ENCODE assay signal across 1 cellular context in the genomic region with DNA sequence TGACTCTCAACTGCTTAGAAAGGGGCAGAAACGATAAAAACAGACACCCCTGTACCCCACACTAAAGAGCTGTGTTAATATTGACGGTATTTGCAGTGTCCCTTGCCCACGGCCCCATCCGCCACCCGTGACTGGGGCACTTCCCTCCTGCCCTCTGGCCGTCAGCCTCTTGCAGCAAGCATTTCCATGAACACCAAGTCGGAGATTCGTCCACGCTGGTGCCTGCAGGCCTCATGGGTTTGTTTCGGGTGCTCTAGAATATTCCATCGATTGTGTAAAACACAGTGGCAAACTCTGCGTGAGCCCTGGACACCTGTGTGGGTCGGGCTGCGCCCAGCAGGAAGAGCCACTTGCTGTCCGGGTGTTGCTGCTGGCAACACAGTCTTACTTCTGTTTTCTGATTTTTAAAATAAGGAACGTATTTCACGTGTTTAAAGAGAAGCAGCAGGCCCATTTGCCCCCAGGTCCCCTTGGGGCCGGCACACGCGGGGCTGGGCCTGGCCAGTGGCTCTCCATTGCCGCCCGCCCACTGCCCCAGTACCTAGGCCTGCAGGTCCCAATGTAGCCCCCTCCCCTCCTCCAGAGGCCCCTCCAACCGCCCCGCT.
TF ChIP-seq lines count a peak whose summit lies in the region.

No MANE protein-coding gene starts in this region.

TF ChIP-seq in HepG2, 621 proteins besides CTCF, POLR2A, EP300 and RAD21:
- TF ChIP-seq ZKSCAN1 (IDR thresholded peaks at IDR 0.05; ENCODE audit: low read length), result no peak
- TF ChIP-seq ZNF629 (CRISPR knock-in tag; conservative IDR thresholded peaks at IDR 0.05), result no peak
- TF ChIP-seq AGO2 (optimal IDR thresholded peaks at IDR 0.05; ENCODE audit: low read depth, low read length), result peak; percentile 37
- TF ChIP-seq, protein P1, sequence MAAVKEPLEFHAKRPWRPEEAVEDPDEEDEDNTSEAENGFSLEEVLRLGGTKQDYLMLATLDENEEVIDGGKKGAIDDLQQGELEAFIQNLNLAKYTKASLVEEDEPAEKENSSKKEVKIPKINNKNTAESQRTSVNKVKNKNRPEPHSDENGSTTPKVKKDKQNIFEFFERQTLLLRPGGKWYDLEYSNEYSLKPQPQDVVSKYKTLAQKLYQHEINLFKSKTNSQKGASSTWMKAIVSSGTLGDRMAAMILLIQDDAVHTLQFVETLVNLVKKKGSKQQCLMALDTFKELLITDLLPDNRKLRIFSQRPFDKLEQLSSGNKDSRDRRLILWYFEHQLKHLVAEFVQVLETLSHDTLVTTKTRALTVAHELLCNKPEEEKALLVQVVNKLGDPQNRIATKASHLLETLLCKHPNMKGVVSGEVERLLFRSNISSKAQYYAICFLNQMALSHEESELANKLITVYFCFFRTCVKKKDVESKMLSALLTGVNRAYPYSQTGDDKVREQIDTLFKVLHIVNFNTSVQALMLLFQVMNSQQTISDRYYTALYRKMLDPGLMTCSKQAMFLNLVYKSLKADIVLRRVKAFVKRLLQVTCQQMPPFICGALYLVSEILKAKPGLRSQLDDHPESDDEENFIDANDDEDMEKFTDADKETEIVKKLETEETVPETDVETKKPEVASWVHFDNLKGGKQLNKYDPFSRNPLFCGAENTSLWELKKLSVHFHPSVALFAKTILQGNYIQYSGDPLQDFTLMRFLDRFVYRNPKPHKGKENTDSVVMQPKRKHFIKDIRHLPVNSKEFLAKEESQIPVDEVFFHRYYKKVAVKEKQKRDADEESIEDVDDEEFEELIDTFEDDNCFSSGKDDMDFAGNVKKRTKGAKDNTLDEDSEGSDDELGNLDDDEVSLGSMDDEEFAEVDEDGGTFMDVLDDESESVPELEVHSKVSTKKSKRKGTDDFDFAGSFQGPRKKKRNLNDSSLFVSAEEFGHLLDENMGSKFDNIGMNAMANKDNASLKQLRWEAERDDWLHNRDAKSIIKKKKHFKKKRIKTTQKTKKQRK (IDR thresholded peaks at IDR 0.05; ENCODE audit: low read length), result no peak
- TF ChIP-seq ZNF616 (CRISPR knock-in tag; IDR thresholded peaks at IDR 0.05; ENCODE audit: low read depth), result no peak
- TF ChIP-seq, protein P2, sequence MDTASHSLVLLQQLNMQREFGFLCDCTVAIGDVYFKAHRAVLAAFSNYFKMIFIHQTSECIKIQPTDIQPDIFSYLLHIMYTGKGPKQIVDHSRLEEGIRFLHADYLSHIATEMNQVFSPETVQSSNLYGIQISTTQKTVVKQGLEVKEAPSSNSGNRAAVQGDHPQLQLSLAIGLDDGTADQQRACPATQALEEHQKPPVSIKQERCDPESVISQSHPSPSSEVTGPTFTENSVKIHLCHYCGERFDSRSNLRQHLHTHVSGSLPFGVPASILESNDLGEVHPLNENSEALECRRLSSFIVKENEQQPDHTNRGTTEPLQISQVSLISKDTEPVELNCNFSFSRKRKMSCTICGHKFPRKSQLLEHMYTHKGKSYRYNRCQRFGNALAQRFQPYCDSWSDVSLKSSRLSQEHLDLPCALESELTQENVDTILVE (CRISPR knock-in tag; IDR thresholded peaks at IDR 0.05), result no peak
- TF ChIP-seq ERF (CRISPR knock-in tag; IDR thresholded peaks at IDR 0.05), result no peak
- TF ChIP-seq ZMAT3 (CRISPR knock-in tag; conservative IDR thresholded peaks at IDR 0.05), result no peak
- TF ChIP-seq HOXA9 (CRISPR knock-in tag; IDR thresholded peaks at IDR 0.05; ENCODE audit: borderline replicate concordance), result no peak
